11 cellular contexts compared by ENCODE assay signal in the genomic region with DNA sequence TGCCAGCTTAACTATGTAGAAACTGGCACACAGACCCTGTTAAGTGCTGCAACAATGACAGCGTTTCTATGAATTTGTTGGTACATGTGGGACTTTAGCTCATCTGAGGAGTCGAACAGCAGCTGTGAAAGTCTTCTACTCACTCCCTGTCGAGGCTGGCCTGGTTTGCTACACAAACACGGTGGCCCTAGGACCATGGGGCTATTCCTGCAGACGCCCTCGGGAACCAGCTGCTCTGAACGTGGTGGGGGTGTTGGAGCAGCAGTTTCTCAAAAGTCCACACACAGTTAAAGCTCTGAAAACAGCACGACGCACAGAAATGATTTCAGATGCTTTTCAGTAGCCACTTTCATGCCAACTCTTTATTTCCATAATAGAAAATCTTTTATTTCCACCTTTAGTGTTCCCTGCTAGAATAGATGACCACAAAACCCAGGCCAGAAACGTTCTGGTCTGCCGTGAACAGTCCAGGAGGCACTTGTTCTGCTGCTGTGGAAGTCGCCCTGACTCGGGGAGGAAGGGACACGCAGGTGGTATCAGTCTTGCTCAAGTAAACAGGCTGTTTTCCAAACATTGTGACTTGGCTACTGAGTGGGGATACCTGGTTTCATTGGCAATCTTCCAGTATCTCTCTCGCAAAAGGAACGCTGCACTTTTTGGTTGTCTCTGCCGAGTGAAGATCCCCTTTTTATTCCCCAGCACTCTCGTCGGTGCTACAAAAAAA.
"Had no signal": no experiment of that assay in that cellular context is flagged by ENCODE, and none has a peak within 500 bp of the region (broad histone marks: within the 10 kb centered on the region; RNA-seq: fewer than 3 reads in every experiment).

No MANE protein-coding gene starts in this region.

- H3K4me3 ChIP-seq: gastroesophageal sphincter, left ventricle myocardium inferior had no signal

- DNase-seq: activated CD4-positive, alpha-beta T cell treated with anti-CD3 and anti-CD28 coated beads for 1 hour; activated CD4-positive, alpha-beta T cell treated with anti-CD3 and anti-CD28 coated beads, Interleukin-2, amount 50 U/mL, for 48 hours; activated naive CD4-positive, alpha-beta T cell; activated T-cell treated with anti-CD3 and anti-CD28 coated beads, Interleukin-2, amount 50 U/mL, for 72 hours; caudate nucleus; effector memory CD8-positive, alpha-beta T cell; left ventricle myocardium inferior; stimulated activated CD4-positive, alpha-beta T cell treated with anti-CD3 and anti-CD28 coated beads, Interleukin-4, amount 100 ng/mL, for 4 hours had no signal

- H3K27me3 ChIP-seq: gastroesophageal sphincter had no signal

- H3K9me3 Mint-ChIP-seq: activated T-cell treated with anti-CD3 and anti-CD28 coated beads, Interleukin-2, amount 50 U/mL, for 72 hours; effector memory CD8-positive, alpha-beta T cell; T-helper 2 cell treated with Interferon-gamma antibody and Interleukin-4, amounts not matched to agents 5 μg/mL and 100 μg/mL, for 36 hours had no signal

- H3K4me1 ChIP-seq: gastroesophageal sphincter, left ventricle myocardium inferior had no signal

- ATAC-seq: activated T-cell treated with anti-CD3 and anti-CD28 coated beads, Interleukin-2, amount 50 U/mL, for 72 hours; effector memory CD8-positive, alpha-beta T cell; gastroesophageal sphincter had no signal

- H3K9me3 ChIP-seq: gastroesophageal sphincter, left ventricle myocardium inferior had no signal

- H3K27ac Mint-ChIP-seq: activated T-cell treated with anti-CD3 and anti-CD28 coated beads, Interleukin-2, amount 50 U/mL, for 72 hours; T-helper 2 cell treated with Interferon-gamma antibody and Interleukin-4, amounts not matched to agents 5 μg/mL and 100 μg/mL, for 36 hours had no signal

- H3K4me3 Mint-ChIP-seq: activated T-cell treated with anti-CD3 and anti-CD28 coated beads, Interleukin-2, amount 50 U/mL, for 72 hours; effector memory CD8-positive, alpha-beta T cell; T-helper 2 cell treated with Interferon-gamma antibody and Interleukin-4, amounts not matched to agents 5 μg/mL and 100 μg/mL, for 36 hours had no signal

- H3K27ac ChIP-seq: epithelial cell of prostate, gastroesophageal sphincter, left ventricle myocardium inferior had no signal
